Comparison of ENCODE assay signal across 2 cellular contexts in genomic region chr3:33946612-33947011, GRCh38.
DNase-seq lines count a peak whose midpoint lies in the region; ATAC-seq, FAIRE-seq and TF ChIP-seq lines count a peak whose summit lies in the region.
"Not testable (repeated sequence)": the region's sequence is repeated elsewhere in the genome, so short reads cannot be mapped to it uniquely, and the experiment has no call there.

No MANE protein-coding gene starts in this region.

- POLR2A ChIA-PET in HEK293 (lab: Yijun Ruan, JAX): not testable (repeated sequence)
- POLR2A ChIA-PET in K562 (lab: Yijun Ruan, JAX): interaction anchor here (1.1 to 4.3 kb wide), 3 partner anchors 8 to 10 kb away, joined by 3 to 14 read pairs (median 4); no protein-coding TSS in a partner anchor

- H3K9me3 ChIP-seq in HEK293 (ENCODE audit: control insufficient read depth, insufficient read depth, low read depth, low read length); K562 (replicated peaks; ENCODE audit: control insufficient read depth, insufficient read depth, low read depth, low read length): not testable (repeated sequence)

- not testable (repeated sequence) for TF ChIP-seq POLR2A in K562 (conservative IDR thresholded peaks at IDR 0.05)

- H3K4me3 ChIP-seq in HEK293 (ENCODE audit: low read depth, low read length); K562: not testable (repeated sequence)

- H3K4me1 ChIP-seq in HEK293 (ENCODE audit: control insufficient read depth, insufficient read depth, low read length): not testable (repeated sequence)
- peaks cover 9 to 29% of the 10 kb centered on the region in 2 experiments; a peak in 4 of 5 replicates for H3K4me1 ChIP-seq in K562 (replicated peaks in 1 of 2; ENCODE audit: control insufficient read depth in 2 of 2, insufficient read depth in 2 of 2, low read length in 2 of 2)

- not testable (repeated sequence) for H2AFZ ChIP-seq in K562 (ENCODE audit: low read depth, low read length)

- not testable (repeated sequence) for H3K9me1 ChIP-seq in K562 (ENCODE audit: control insufficient read depth, insufficient read depth, low read length)

- peaks cover 10% of the 10 kb centered on the region; the same call in 2 of the 3 replicates for H3K79me2 ChIP-seq in K562 (ENCODE audit: control insufficient read depth, insufficient read depth, low read length)

- BruUV-seq in K562 (replicated peaks; lab: Mats Ljungman, UMichigan): not testable (repeated sequence)

- intact Hi-C loops in K562 (cut with micrococcal nuclease): not testable (repeated sequence)

- not testable (repeated sequence) for H4K20me1 ChIP-seq in K562 (replicated peaks; ENCODE audit: control insufficient read depth, insufficient read depth, low read length)

- not testable (repeated sequence) for H3K27ac ChIP-seq in HEK293 (ENCODE audit: extremely low read depth, low read depth, low read length); K562 (ENCODE audit: extremely low read depth, low read depth, low read length)

- H3K27me3 ChIP-seq in K562 (ENCODE audit: control insufficient read depth in 2 of 2, insufficient read depth in 2 of 2, low read length in 2 of 2): not testable (repeated sequence)

- not testable (repeated sequence) for H3K36me3 ChIP-seq in HEK293 (ENCODE audit: control insufficient read depth in 2 of 2, insufficient read depth in 1 of 2, low read length in 2 of 2); K562 (ENCODE audit: control insufficient read depth, insufficient read depth, low read length)

- TF ChIP-seq EP300 in K562 (IDR thresholded peaks at IDR 0.05; ENCODE audit: low read length): not testable (repeated sequence)

- TF ChIP-seq RAD21 in K562 (CRISPR knock-in tag; conservative IDR thresholded peaks at IDR 0.05 in 1 of 2, IDR thresholded peaks at IDR 0.05 in 1 of 2): not testable (repeated sequence)

- CTCF ChIA-PET in HEK293 (lab: Yijun Ruan, JAX); K562 (lab: Yijun Ruan, JAX; ENCODE audit: low intra/inter-chr PET ratio): not testable (repeated sequence)

- not testable (repeated sequence) for TF ChIP-seq CTCF in HEK293 (tag by site-specific recombination; IDR thresholded peaks at IDR 0.05); K562 (IDR thresholded peaks at IDR 0.05 in 2 of 3, conservative IDR thresholded peaks at IDR 0.05 in 1 of 3; ENCODE audit: insufficient read depth in 2 of 3, low read depth in 1 of 3, low read length in 3 of 3)

- H3K9ac ChIP-seq in K562 (ENCODE audit: insufficient read depth in 1 of 2, low read depth in 2 of 2, low read length in 2 of 2): not testable (repeated sequence)

- ATAC-seq in K562: not testable (repeated sequence)

- in situ Hi-C loops in K562 (cut with MboI): not testable (repeated sequence)

- DNase-seq in K562 (ENCODE audit: extremely low read depth in 1 of 4, low spot score in 3 of 4): not testable (repeated sequence)

- not testable (repeated sequence) for H3K4me2 ChIP-seq in K562 (ENCODE audit: insufficient read depth, low read length)

- not testable (repeated sequence) for FAIRE-seq in K562 (lab: Jason Lieb, UNC)

TF ChIP-seq in HEK293, 187 proteins besides CTCF, POLR2A, EP300 and RAD21:
- TF ChIP-seq ZNF146 (tag by site-specific recombination; IDR thresholded peaks at IDR 0.05): 0 out of 2 replicates have a peak, but pooled peaks have one; percentile 21

TF ChIP-seq in K562, 482 proteins besides CTCF, POLR2A, EP300 and RAD21:
- TF ChIP-seq RBM25 (IDR thresholded peaks at IDR 0.05; ENCODE audit: low read depth, low read length, severe bottlenecking) (peak; percentile 54), ZNF146 (CRISPR knock-in tag; IDR thresholded peaks at IDR 0.05; ENCODE audit: unreplicated experiment) (peak; percentile 81), BCOR (IDR thresholded peaks at IDR 0.05) (0 out of 2 replicates have a peak, but pooled peaks have one; percentile 37)
